In genomic region chr2:20532634-20533437, GRCh38 we compare ENCODE assay signal across 24 cellular contexts.
DNase-seq lines count a peak whose midpoint lies in the region; ATAC-seq, FAIRE-seq and TF ChIP-seq lines count a peak whose summit lies in the region.
"Had no signal": no experiment of that assay in that cellular context is flagged by ENCODE, and none has a peak within 500 bp of the region (broad histone marks: within the 10 kb centered on the region; RNA-seq: fewer than 3 reads in every experiment).

No MANE protein-coding gene starts in this region.

- H3K14ac ChIP-seq in H1 (ENCODE audit: insufficient read length), result no peak overlapping the region

- 74 to 77% methylated on average over 17 of the region's 17 CpGs for WGBS in heart right ventricle, 2 donors
- WGBS in H1 (ENCODE audit: extremely low coverage in 1 of 2, insufficient coverage in 1 of 2, insufficient read length in 1 of 2, insufficient replicate concordance in 2 of 2, low coverage in 1 of 2, low lambda C conversion rate in 2 of 2, missing lambda C conversion rate in 1 of 2), 2 experiments, result 80% methylated on average over 14 of the region's 17 CpGs; no CpG with 5 or more reads in 1 of the 2 experiments
- no CpG with 5 or more reads among the region's 17 CpGs for WGBS in mesendoderm (ENCODE audit: extremely low coverage, insufficient coverage, low lambda C conversion rate)
- WGBS in upper lobe of left lung, 2 donors, result 56 to 77% methylated on average over 12 to 17 of the region's 17 CpGs

- no peak overlapping the region for H3K9ac ChIP-seq in H1 (replicated peaks in 1 of 4; ENCODE audit: extremely low read depth in 1 of 4, low read depth in 3 of 4, low read length in 3 of 4)
- no peak overlapping the region for H3K9ac ChIP-seq in mesendoderm (ENCODE audit: low read length)

- H2BK20ac ChIP-seq in H1 (ENCODE audit: low read length), result 0 out of 2 replicates have a peak overlapping the region, but pooled peaks have one; percentile 18

- no peak overlapping the region for H3K4ac ChIP-seq in H1 (replicated peaks; ENCODE audit: insufficient read length, low read depth, low read length)
- no peak overlapping the region for H3K4ac ChIP-seq in mesendoderm (ENCODE audit: low read depth, low read length)

- peak in 1 of 2 donors; percentile 31 for DNase-seq in heart right ventricle
- DNase-seq in Right ventricle myocardium superior, result no peak
- no peak for DNase-seq in H1 (ENCODE audit: low read depth in 1 of 2, low spot score in 2 of 2)
- DNase-seq in mesendoderm, result peak; percentile 92
- peak; percentile 37 to 50 for DNase-seq in upper lobe of left lung
- no peak for DNase-seq in mucosa of gallbladder (ENCODE audit: low spot score)
- no peak for DNase-seq in activated CD4-positive, alpha-beta T cell treated with anti-CD3 and anti-CD28 coated beads, Interleukin-2, amount 50 U/mL, for 48 hours
- no peak for DNase-seq in activated effector memory CD4-positive, alpha-beta T cell treated with Interleukin-2 at 50 U/mL for 16 hours
- DNase-seq: activated CD4-positive, alpha-beta T cell treated with anti-CD3 and anti-CD28 coated beads, Interleukin-2, amount 10 ng/mL, durations not matched to agents 7 days and 5 days; activated naive CD8-positive, alpha-beta T cell treated with anti-CD3 and anti-CD28 coated beads, Interleukin-2, amount 10 ng/mL, durations not matched to agents 7 days and 5 days; effector CD8-positive, alpha-beta T cell; HFFc6; NCI-H1048; NCI-H1930; NCI-H345; small intestine; stimulated activated naive CD4-positive, alpha-beta T cell had no signal

- H2BK12ac ChIP-seq in H1 (ENCODE audit: low read depth, low read length), result peak overlapping the region; percentile 80; the same call in 1 of the 2 replicates

- no peaks in the 10 kb centered on the region for H3K36me3 ChIP-seq in heart right ventricle
- no peaks in the 10 kb centered on the region for H3K36me3 ChIP-seq in H1 (ENCODE audit: control insufficient read depth in 2 of 4, insufficient read depth in 4 of 4, low read length in 3 of 4)
- no peaks in the 10 kb centered on the region for H3K36me3 ChIP-seq in mesendoderm (ENCODE audit: control insufficient read depth, insufficient read depth, low read length)
- no peaks in the 10 kb centered on the region for H3K36me3 ChIP-seq in upper lobe of left lung
- H3K36me3 ChIP-seq: esophagus muscularis mucosa, prostate gland, thoracic aorta had no signal

- no peaks in the 10 kb centered on the region for H3K9me3 ChIP-seq in heart right ventricle
- no peaks in the 10 kb centered on the region for H3K9me3 ChIP-seq in H1 (ENCODE audit: insufficient read depth in 2 of 2, low read depth in 1 of 2, low read length in 1 of 2)
- H3K9me3 ChIP-seq in upper lobe of left lung, result no peaks in the 10 kb centered on the region
- H3K9me3 ChIP-seq: esophagus muscularis mucosa, prostate gland, thoracic aorta had no signal

- H2BK120ac ChIP-seq in H1 (replicated peaks; ENCODE audit: low read depth, low read length) (no peak overlapping the region), mesendoderm (ENCODE audit: low read depth, low read length) (no peak overlapping the region)

- no peak overlapping the region for H3K4me3 ChIP-seq in heart right ventricle
- H3K4me3 ChIP-seq in H1 (ENCODE audit: extremely low read depth in 1 of 4, insufficient read depth in 2 of 4, low read depth in 3 of 4, low read length in 4 of 4), result no peak overlapping the region
- no peak overlapping the region for H3K4me3 ChIP-seq in mesendoderm (ENCODE audit: low read length)
- no peak overlapping the region for H3K4me3 ChIP-seq in upper lobe of left lung
- H3K4me3 ChIP-seq: GM12878, prostate gland, thoracic aorta had no signal

- no peaks in the 10 kb centered on the region for H4K20me1 ChIP-seq in H1 (replicated peaks in 1 of 2; ENCODE audit: control insufficient read depth in 1 of 2, insufficient read depth in 2 of 2, low read length in 2 of 2)

- intact Hi-C loops in heart right ventricle (cut with DNase I), result loop anchor here in 2 of 10 donors (5.0 kb wide), 3 partner anchors 39 to 79 kb away; no protein-coding TSS in a partner anchor
- intact Hi-C loops in Right ventricle myocardium superior (cut with DNase I), result loop anchor here (5.0 kb wide), 1 partner anchor 81 kb away; no protein-coding TSS in a partner anchor

- H2AK5ac ChIP-seq in H1 (ENCODE audit: low read depth, low read length), result no peak overlapping the region
- no peak overlapping the region for H2AK5ac ChIP-seq in mesendoderm (ENCODE audit: low read length)

- H3K27me3 ChIP-seq in heart right ventricle (no peaks in the 10 kb centered on the region), H1 (replicated peaks in 1 of 4; ENCODE audit: control insufficient read depth in 3 of 4, extremely low read depth in 1 of 4, insufficient read depth in 3 of 4, low read length in 3 of 4) (no peaks in the 10 kb centered on the region), mesendoderm (ENCODE audit: insufficient read depth, low read length, poor library complexity) (no peaks in the 10 kb centered on the region), upper lobe of left lung (no peaks in the 10 kb centered on the region)
- H3K27me3 ChIP-seq: esophagus muscularis mucosa had no signal

- H4K91ac ChIP-seq in H1 (replicated peaks; ENCODE audit: insufficient read length, low read length), result no peak overlapping the region

- H2AFZ ChIP-seq in H1 (ENCODE audit: low read length), result no peak overlapping the region

- H3K79me1 ChIP-seq in H1 (ENCODE audit: low read depth, low read length) (no peaks in the 10 kb centered on the region), mesendoderm (ENCODE audit: low read length) (no peaks in the 10 kb centered on the region)

- peak overlapping the region; percentile 60; the same call in 1 of the 2 replicates for H2BK5ac ChIP-seq in H1 (ENCODE audit: low read depth, low read length)
- H2BK5ac ChIP-seq in mesendoderm (ENCODE audit: low read length), result no peak overlapping the region

- peak overlapping the region in 6 of 10 donors; percentile 20 to 70 (median 51) for H3K27ac ChIP-seq in heart right ventricle
- no peak overlapping the region for H3K27ac ChIP-seq in H1 (ENCODE audit: low read depth, low read length)
- H3K27ac ChIP-seq in mesendoderm (ENCODE audit: low read depth, low read length), result no peak overlapping the region
- peak overlapping the region in 2 of 4 donors; percentile 14 to 23 for H3K27ac ChIP-seq in upper lobe of left lung
- H3K27ac ChIP-seq: 22Rv1, esophagus muscularis mucosa, prostate gland, thoracic aorta, VCaP had no signal

- no peak overlapping the region for H3K18ac ChIP-seq in H1 (ENCODE audit: extremely low read depth, low read length)
- no peak overlapping the region for H3K18ac ChIP-seq in mesendoderm (ENCODE audit: low read length)

- FAIRE-seq in H1 (lab: Jason Lieb, UNC), result no peak
- FAIRE-seq: GM12878, small intestine had no signal

- H3K4me2 ChIP-seq in H1 (ENCODE audit: insufficient read depth in 1 of 2, low read depth in 2 of 2, low read length in 2 of 2) (no peak overlapping the region), mesendoderm (ENCODE audit: low read length) (no peak overlapping the region)

- CTCF ChIA-PET in H1 (lab: Charles Lee; ENCODE audit: partially characterized antibody), result interaction anchor here (1.0 to 3.1 kb wide), 8 partner anchors 9 to 154 kb away, joined by 3 to 10 read pairs (median 4); no protein-coding TSS in a partner anchor

- H3K4me1 ChIP-seq in heart right ventricle (peaks cover 9 to 67% (median 31%) of the 10 kb centered on the region in 9 donors), H1 (replicated peaks in 1 of 4; ENCODE audit: control insufficient read depth in 3 of 4, insufficient read depth in 4 of 4, low read length in 3 of 4) (peaks cover 5 to 18% (median 12%) of the 10 kb centered on the region in 4 experiments), mesendoderm (ENCODE audit: control insufficient read depth, low read depth, low read length) (peaks cover 9% of the 10 kb centered on the region), upper lobe of left lung (peaks cover 0 to 11% (median 7%) of the 10 kb centered on the region in 4 donors)

- H4K8ac ChIP-seq in H1 (ENCODE audit: extremely low read depth, insufficient read depth, low read length) (no peak overlapping the region; the same call in 1 of the 2 replicates), mesendoderm (ENCODE audit: low read depth, low read length) (no peak overlapping the region)

- ATAC-seq in heart right ventricle (peak in 4 of 8 donors; percentile 5 to 53 (median 24)), Right ventricle myocardium superior (ENCODE audit: poor library complexity) (no peak), upper lobe of left lung (ENCODE audit: low FRiP score in 2 of 2) (no peak)
- ATAC-seq: GM12878, Panc1 had no signal

- TF ChIP-seq POLR2A in H1 (IDR thresholded peaks at IDR 0.05; ENCODE audit: control extremely low read depth in 1 of 2, low read depth in 2 of 2, low read length in 2 of 2), result no peak
- TF ChIP-seq POLR2A in upper lobe of left lung (IDR thresholded peaks at IDR 0.05), result no peak

- H3K23me2 ChIP-seq in H1 (ENCODE audit: low read depth, low read length), result no peaks in the 10 kb centered on the region

- peak in 1 of 2 experiments; percentile 12; a peak in 1 of 4 replicates for TF ChIP-seq RAD21 in H1 (IDR thresholded peaks at IDR 0.05 in 1 of 2, conservative IDR thresholded peaks at IDR 0.05 in 1 of 2; ENCODE audit: low read depth in 2 of 2, low read length in 2 of 2)

- H3K56ac ChIP-seq in H1 (replicated peaks; ENCODE audit: insufficient read length, low read depth, low read length), result no peak overlapping the region
- H3K56ac ChIP-seq in mesendoderm (ENCODE audit: low read length), result peak overlapping the region; percentile 58

- TF ChIP-seq CTCF in heart right ventricle (IDR thresholded peaks at IDR 0.05), result no peak
- TF ChIP-seq CTCF in H1 (IDR thresholded peaks at IDR 0.05; ENCODE audit: control extremely low read depth in 1 of 3, insufficient read depth in 1 of 3, low read depth in 1 of 3, low read length in 3 of 3), result no peak
- TF ChIP-seq CTCF in upper lobe of left lung (IDR thresholded peaks at IDR 0.05), result peak in 1 of 6 experiments; percentile 13

- H3K23ac ChIP-seq in H1 (ENCODE audit: insufficient read length), result no peak overlapping the region
- H3K23ac ChIP-seq in mesendoderm (ENCODE audit: low read length), result no peak overlapping the region

- POLR2A ChIA-PET in H1 (lab: Charles Lee; ENCODE audit: partially characterized antibody), result interaction anchor here (1.0 to 1.5 kb wide), 2 partner anchors 9 to 16 kb away, joined by 3 to 4 read pairs; no protein-coding TSS in a partner anchor

- H2BK15ac ChIP-seq in H1 (ENCODE audit: low read length) (0 out of 2 replicates have a peak overlapping the region, but pooled peaks have one; percentile 72), mesendoderm (replicated peaks; ENCODE audit: low read depth) (no peak overlapping the region)

- H3K79me2 ChIP-seq in H1 (ENCODE audit: control insufficient read depth in 1 of 2, insufficient read depth in 2 of 2, low read length in 2 of 2) (no peaks in the 10 kb centered on the region), mesendoderm (ENCODE audit: control insufficient read depth, insufficient read depth, low read length) (no peaks in the 10 kb centered on the region)

- TF ChIP-seq EP300 in H1 (IDR thresholded peaks at IDR 0.05; ENCODE audit: borderline replicate concordance in 1 of 2, low read depth in 2 of 2, low read length in 2 of 2) (no peak), upper lobe of left lung (IDR thresholded peaks at IDR 0.05) (no peak)

- H4K5ac ChIP-seq in H1 (ENCODE audit: insufficient read length, low read depth, low read length) (no peak overlapping the region), mesendoderm (ENCODE audit: low read length) (no peak overlapping the region)

Comparison
In these comparisons a context has a peak if more than half of its experiments do, and no peak if none do; other contexts are left out.
1. DNase-seq: peak in mesendoderm (single experiment) and upper lobe of left lung (2 of 2); none in Right ventricle myocardium superior (single experiment), H1 (0 of 2), mucosa of gallbladder (single experiment), activated CD4-positive, alpha-beta T cell treated with anti-CD3 and anti-CD28 coated beads, Interleukin-2, amount 50 U/mL, for 48 hours (0 of 2) and activated effector memory CD4-positive, alpha-beta T cell treated with Interleukin-2 at 50 U/mL for 16 hours (single experiment).
2. H3K27ac ChIP-seq: peak in heart right ventricle (6 of 10); none in H1 (single experiment) and mesendoderm (single experiment).